In the genomic region with DNA sequence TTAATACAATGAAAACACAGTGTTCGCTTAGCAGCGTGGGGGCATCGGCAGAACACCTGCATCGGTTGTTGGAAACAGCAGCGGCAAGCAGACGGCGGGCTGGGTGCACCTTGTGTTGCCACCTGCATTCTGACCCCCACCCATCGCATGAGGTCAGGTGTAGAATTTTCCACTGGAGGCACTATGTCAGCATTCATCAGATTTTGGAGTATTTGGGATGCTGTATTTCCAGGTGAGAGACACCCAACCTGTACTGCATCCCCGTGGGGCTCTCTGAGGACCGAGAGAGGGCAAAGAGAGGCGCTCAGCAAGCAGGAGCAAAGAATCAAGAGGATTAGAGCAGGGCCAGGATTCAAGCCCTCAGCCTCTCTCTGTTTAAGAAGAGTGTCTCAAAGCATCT, we compare ENCODE assay signal across 25 cellular contexts.
"Had no signal": no experiment of that assay in that cellular context is flagged by ENCODE, and none has a peak within 500 bp of the region (broad histone marks: within the 10 kb centered on the region; RNA-seq: fewer than 3 reads in every experiment).

No MANE protein-coding gene starts in this region.

- DNase-seq: colonic mucosa; cortex of kidney; dermis blood vessel endothelial cell; dorsolateral prefrontal cortex; effector CD4-positive, alpha-beta T cell; effector CD8-positive, alpha-beta T cell; effector memory CD4-positive, alpha-beta T cell; effector memory CD8-positive, alpha-beta T cell; endodermal cell; erythroblast; esophagus squamous epithelium; foreskin fibroblast; foreskin keratinocyte; foreskin melanocyte; gastrocnemius medialis; glutamatergic neuron; head of caudate nucleus; heart left ventricle; heart right ventricle had no signal

- H3K27ac Mint-ChIP-seq: dendritic cell treated with granulocyte-macrophage colony-stimulating factor and Interleukin-4, amounts not matched to agents 40 ng/mL and 50 ng/mL, for 4 days; effector memory CD8-positive, alpha-beta T cell; endodermal cell had no signal

- H3K4me3 ChIP-seq: colonic mucosa, coronary artery, dorsolateral prefrontal cortex, esophagus muscularis mucosa, esophagus squamous epithelium, gastrocnemius medialis, gastroesophageal sphincter, heart left ventricle, heart right ventricle had no signal

- H3K27me3 ChIP-seq: colonic mucosa, esophagus squamous epithelium, foreskin keratinocyte, gastrocnemius medialis, heart left ventricle, heart right ventricle had no signal

- H3K9me3 Mint-ChIP-seq: dendritic cell treated with granulocyte-macrophage colony-stimulating factor and Interleukin-4, amounts not matched to agents 40 ng/mL and 50 ng/mL, for 4 days; effector memory CD8-positive, alpha-beta T cell had no signal

- H3K36me3 ChIP-seq: colonic mucosa, esophagus muscularis mucosa, esophagus squamous epithelium, gastrocnemius medialis, gastroesophageal sphincter, heart left ventricle, heart right ventricle had no signal

- H3K4me1 Mint-ChIP-seq: endodermal cell had no signal

- H3K4me1 ChIP-seq: colonic mucosa, esophagus muscularis mucosa, esophagus squamous epithelium, foreskin keratinocyte, gastrocnemius medialis, gastroesophageal sphincter, heart left ventricle, heart right ventricle had no signal

- H3K4me3 Mint-ChIP-seq: dendritic cell treated with granulocyte-macrophage colony-stimulating factor and Interleukin-4, amounts not matched to agents 40 ng/mL and 50 ng/mL, for 4 days; effector memory CD8-positive, alpha-beta T cell; endodermal cell had no signal

- H3K9me3 ChIP-seq: colonic mucosa, esophagus squamous epithelium had no signal

- ATAC-seq: effector memory CD8-positive, alpha-beta T cell; esophagus mucosa; foreskin keratinocyte; gastrocnemius medialis; gastroesophageal sphincter; heart left ventricle; heart right ventricle had no signal

- H3K27ac ChIP-seq: colonic mucosa, coronary artery, dorsolateral prefrontal cortex, epithelial cell of prostate, esophagus muscularis mucosa, esophagus squamous epithelium, foreskin keratinocyte, gastrocnemius medialis, gastroesophageal sphincter, heart left ventricle, heart right ventricle had no signal
